In genomic region chr7:106112972-106113421, GRCh38 we compare ENCODE assay signal across 8 cellular contexts. TPM values are rescaled to one million over a fixed set of nuclear protein-coding genes. Genes with fewer than 3 reads are reported as not detected.
DNase-seq lines count a peak whose midpoint lies in the region; ATAC-seq and TF ChIP-seq lines count a peak whose summit lies in the region.

No MANE protein-coding gene starts in this region.

- H3K4me3 ChIP-seq in AG10803 (ENCODE audit: low read length) (peak overlapping the region; percentile 54; the same call in 1 of the 2 replicates), HUES64 (ENCODE audit: low read length) (peak overlapping the region; percentile 91)

- H3K4me3 Mint-ChIP-seq in naive thymus-derived CD8-positive, alpha-beta T cell = peak overlapping the region; percentile 84 to 94 (median 90)

- peaks cover 14% of the 10 kb centered on the region for H3K27me3 ChIP-seq in HUES64 (ENCODE audit: insufficient read depth, low read length)

- no peak for TF ChIP-seq CTCF in AG10803 (conservative IDR thresholded peaks at IDR 0.05; ENCODE audit: low read length)

- H3K9ac ChIP-seq in HUES64 (ENCODE audit: low read depth, low read length) = no peak overlapping the region

- no peak overlapping the region for H3K27ac ChIP-seq in HUES64 (ENCODE audit: low read depth, low read length)
- peak overlapping the region; percentile 90 for H3K27ac ChIP-seq in caudate nucleus (ENCODE audit: low read depth, low read length)

- H3K9me3 Mint-ChIP-seq in naive thymus-derived CD8-positive, alpha-beta T cell = no peaks in the 10 kb centered on the region

- WGBS in HUES64 = 68% methylated on average over 17 of the region's 17 CpGs

- H3K9me3 ChIP-seq in HUES64 (ENCODE audit: insufficient read depth, low read depth, low read length) = no peaks in the 10 kb centered on the region

- peaks cover 43 to 85% (median 77%) of the 10 kb centered on the region in 4 donors for H3K4me1 Mint-ChIP-seq in naive thymus-derived CD8-positive, alpha-beta T cell

- no peak for ATAC-seq in naive thymus-derived CD8-positive, alpha-beta T cell

- peak overlapping the region; percentile 94 to 99 (median 98) for H3K27ac Mint-ChIP-seq in naive thymus-derived CD8-positive, alpha-beta T cell

- POLR2A ChIA-PET in naive thymus-derived CD8-positive, alpha-beta T cell (lab: Charles Lee) = interaction anchor here (0.5 to 8.5 kb wide), 12 partner anchors 10 to 1055 kb away, joined by 3 to 149 read pairs (median 10); partner anchors contain the start of genes HBP1, NAMPT and RINT1

- H3K27me3 Mint-ChIP-seq in naive thymus-derived CD8-positive, alpha-beta T cell = no peaks in the 10 kb centered on the region

- peaks cover 33% of the 10 kb centered on the region for H3K4me1 ChIP-seq in HUES64 (ENCODE audit: insufficient read depth, low read length)

- DNase-seq in AG10803 (ENCODE audit: low read depth) = no peak
- no peak for DNase-seq in caudate nucleus (lab: John Stamatoyannopoulos, UW)
- DNase-seq in naive thymus-derived CD8-positive, alpha-beta T cell = no peak
- no peak for DNase-seq in stimulated activated CD4-positive, alpha-beta T cell treated with anti-CD3 and anti-CD28 coated beads, Interleukin-4, amount 100 ng/mL, for 1 hour
- no peak for DNase-seq in C1 segment of cervical spinal cord (lab: John Stamatoyannopoulos, UW)
- no peak for DNase-seq in NCI-H2107 (lab: John Stamatoyannopoulos, UW)
- no peak for DNase-seq in kidney tubule cell (ENCODE audit: low spot score)

- no peaks in the 10 kb centered on the region for H3K36me3 ChIP-seq in HUES64 (ENCODE audit: insufficient read depth, low read length)

- H3K36me3 Mint-ChIP-seq in naive thymus-derived CD8-positive, alpha-beta T cell = peaks cover 0 to 6% (median 0%) of the 10 kb centered on the region in 3 donors

RNA-seq across cellular contexts. Expression of gene SYPL1, which starts 0.9 kb away (rescaled TPM):
- polyA plus RNA-seq in HUES64 (2013, experiment 1 of 2) = 50.5 TPM
- polyA plus RNA-seq in HUES64 (2013, experiment 2 of 2) = 55.5 TPM
- total RNA-seq in naive thymus-derived CD8-positive, alpha-beta T cell = 10 to 100 TPM; 56.8 to 58.4 TPM
- 10 to 100 TPM; 67.5 to 78.4 (median 68.8) TPM for polyA plus RNA-seq in naive thymus-derived CD8-positive, alpha-beta T cell
